ENCODE assay signal across 24 cellular contexts in the genomic region with DNA sequence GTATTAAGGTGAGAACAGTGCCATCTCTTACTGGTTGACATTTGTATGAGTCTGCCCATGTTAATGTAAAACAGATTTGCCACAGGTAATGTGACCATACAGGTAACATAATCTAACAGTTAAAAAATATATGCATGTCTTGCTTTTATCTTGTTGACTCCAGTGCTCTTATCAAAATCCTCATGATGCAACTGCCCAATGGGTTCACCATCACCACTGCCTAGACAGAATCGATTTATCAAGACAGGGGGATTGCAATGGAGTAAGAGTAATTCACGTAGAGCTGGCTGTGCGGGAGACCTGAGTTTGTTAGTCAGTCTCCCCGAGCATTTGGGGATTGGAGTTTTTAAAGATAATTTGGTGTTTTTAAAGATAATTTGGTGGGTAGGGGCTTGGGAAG.
"Had no signal": no experiment of that assay in that cellular context is flagged by ENCODE, and none has a peak within 500 bp of the region (broad histone marks: within the 10 kb centered on the region; RNA-seq: fewer than 3 reads in every experiment).

No MANE protein-coding gene starts in this region.

- H3K27me3 Mint-ChIP-seq: activated CD4-positive, alpha-beta T cell treated with anti-CD3 and anti-CD28 coated beads for 36 hours; activated CD8-positive, alpha-beta memory T cell treated with anti-CD3 and anti-CD28 coated beads, Interleukin-2, amount 10 ng/mL, durations not matched to agents 7 days and 5 days; activated naive CD8-positive, alpha-beta T cell treated with anti-CD3 and anti-CD28 coated beads, Interleukin-2, amount 10 ng/mL, durations not matched to agents 7 days and 5 days; brain; stimulated activated naive CD8-positive, alpha-beta T cell treated with anti-CD3 and anti-CD28 coated beads, Interleukin-15, Interleukin-2, amounts not matched to agents 100 ng/mL and 50 ng/mL, for 24 hours had no signal

- FAIRE-seq: colon, kidney had no signal

- H3K4me3 Mint-ChIP-seq: activated CD4-positive, alpha-beta T cell treated with anti-CD3 and anti-CD28 coated beads for 36 hours; activated CD8-positive, alpha-beta memory T cell treated with anti-CD3 and anti-CD28 coated beads, Interleukin-2, amount 10 ng/mL, durations not matched to agents 7 days and 5 days; activated naive CD8-positive, alpha-beta T cell treated with anti-CD3 and anti-CD28 coated beads, Interleukin-2, amount 10 ng/mL, durations not matched to agents 7 days and 5 days; brain; neural crest cell; stimulated activated naive CD8-positive, alpha-beta T cell treated with anti-CD3 and anti-CD28 coated beads, Interleukin-15, Interleukin-2, amounts not matched to agents 100 ng/mL and 50 ng/mL, for 24 hours had no signal

- H3K36me3 ChIP-seq: left lung, prostate gland, right atrium auricular region, tibial nerve, uterus, WERI-Rb-1 had no signal

- H3K4me3 ChIP-seq: dorsolateral prefrontal cortex, left lung, prostate gland, right atrium auricular region, skin epidermis, tibial nerve, uterus had no signal

- H3K27ac Mint-ChIP-seq: activated CD4-positive, alpha-beta T cell treated with anti-CD3 and anti-CD28 coated beads for 36 hours; activated CD8-positive, alpha-beta memory T cell treated with anti-CD3 and anti-CD28 coated beads, Interleukin-2, amount 10 ng/mL, durations not matched to agents 7 days and 5 days; activated naive CD8-positive, alpha-beta T cell treated with anti-CD3 and anti-CD28 coated beads, Interleukin-2, amount 10 ng/mL, durations not matched to agents 7 days and 5 days had no signal

- H3K9me3 ChIP-seq: left lung, prostate gland, right atrium auricular region, tibial nerve, uterus had no signal

- H3K27me3 ChIP-seq: dorsolateral prefrontal cortex, left lung, right atrium auricular region, tibial nerve, uterus had no signal

- H3K4me1 ChIP-seq: uterus had no signal

- H3K9me3 Mint-ChIP-seq: activated naive CD8-positive, alpha-beta T cell treated with anti-CD3 and anti-CD28 coated beads, Interleukin-2, amount 10 ng/mL, durations not matched to agents 7 days and 5 days; neural crest cell; stimulated activated naive CD8-positive, alpha-beta T cell treated with anti-CD3 and anti-CD28 coated beads, Interleukin-15, Interleukin-2, amounts not matched to agents 100 ng/mL and 50 ng/mL, for 24 hours had no signal

- H3K27ac ChIP-seq: dorsolateral prefrontal cortex, left lung, prostate gland, right atrium auricular region, skin epidermis, tibial nerve, uterus, WERI-Rb-1 had no signal

- DNase-seq: activated CD4-positive, alpha-beta T cell treated with anti-CD3 and anti-CD28 coated beads for 36 hours; activated CD4-positive, alpha-beta T cell treated with anti-CD3 and anti-CD28 coated beads, Interleukin-2, amount 50 U/mL, for 48 hours; activated CD8-positive, alpha-beta memory T cell treated with anti-CD3 and anti-CD28 coated beads, Interleukin-2, amount 10 ng/mL, durations not matched to agents 7 days and 5 days; activated naive CD4-positive, alpha-beta T cell; activated naive CD8-positive, alpha-beta T cell treated with anti-CD3 and anti-CD28 coated beads, Interleukin-2, amount 10 ng/mL, durations not matched to agents 7 days and 5 days; amygdala; central memory CD4-positive, alpha-beta T cell; dorsolateral prefrontal cortex; foreskin melanocyte; glutamatergic neuron; hippocampal formation; kidney; left lung; T-helper 2 cell; uterus; WERI-Rb-1 had no signal
